In genomic region chr14:23403908-23404307, GRCh38 we compare ENCODE assay signal across 1 cellular context.
TF ChIP-seq lines count a peak whose summit lies in the region.

No MANE protein-coding gene starts in this region.

TF ChIP-seq in HEK293, 187 proteins besides CTCF, POLR2A, EP300 and RAD21:
- TF ChIP-seq PRDM10 (tag by site-specific recombination; IDR thresholded peaks at IDR 0.05) (peak; percentile 48), ZNF280C (tag by site-specific recombination; IDR thresholded peaks at IDR 0.05) (no peak)
